ENCODE assay signal across 15 cellular contexts in the genomic region with DNA sequence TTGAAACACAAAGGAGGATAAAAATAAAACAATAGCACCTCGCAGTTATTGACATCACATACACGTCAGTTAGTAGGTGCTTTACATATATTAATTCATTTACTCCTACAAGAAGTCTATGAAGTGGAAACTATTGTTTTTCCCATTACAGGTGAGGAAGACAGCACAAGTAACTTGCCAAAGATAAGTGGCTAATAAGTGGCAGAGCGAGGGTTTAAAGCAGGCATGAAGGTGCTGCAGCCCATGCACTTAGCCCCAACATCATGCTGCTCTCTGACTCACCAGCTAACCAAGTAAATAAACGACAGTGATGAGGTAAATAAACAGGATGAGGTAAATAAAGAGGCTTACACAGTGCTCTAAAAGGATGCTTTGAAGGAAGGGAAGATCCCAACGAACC.
DNase-seq lines count a peak whose midpoint lies in the region; ATAC-seq and TF ChIP-seq lines count a peak whose summit lies in the region.
"Had no signal": no experiment of that assay in that cellular context is flagged by ENCODE, and none has a peak within 500 bp of the region (broad histone marks: within the 10 kb centered on the region; RNA-seq: fewer than 3 reads in every experiment).

No MANE protein-coding gene starts in this region.

- in situ Hi-C loops in IMR-90 (cut with MboI; ENCODE audit: low sequenced_read_pairs) (no loop called here), SK-MEL-5 (cut with HindIII; ENCODE audit: low pct_unique_long_range_greater_than_20kb, low sequenced_read_pairs) (no loop called here)

- H2AK9ac ChIP-seq in IMR-90 (replicated peaks; ENCODE audit: low read depth, low read length, poor library complexity): no peak overlapping the region

- H3K9me1 ChIP-seq in IMR-90 (ENCODE audit: insufficient read depth, low read length): no peaks in the 10 kb centered on the region

- H3K27me3 ChIP-seq in IMR-90 (ENCODE audit: control insufficient read depth, insufficient read depth, low read length) (no peaks in the 10 kb centered on the region; the same call in 1 of the 2 replicates), SJCRH30 (no peaks in the 10 kb centered on the region), esophagus muscularis mucosa (no peaks in the 10 kb centered on the region)
- H3K27me3 ChIP-seq: BLaER1 treated with 17β-estradiol and CSF1 and Interleukin-3, amounts not matched to agents 10 nM and 100 nM had no signal

- H3K79me1 ChIP-seq in IMR-90 (ENCODE audit: low read depth in 1 of 2, low read length in 2 of 2): no peaks in the 10 kb centered on the region

- H3K4ac ChIP-seq in IMR-90 (ENCODE audit: low read depth, low read length): peak overlapping the region; percentile 54

- H3K14ac ChIP-seq in IMR-90 (replicated peaks; ENCODE audit: low read depth, low read length): 0 out of 2 replicates have a peak overlapping the region, but pooled peaks have one; percentile 19

- no peak overlapping the region for H3K27ac ChIP-seq in IMR-90 (ENCODE audit: insufficient read depth, low read length)
- no peak overlapping the region for H3K27ac ChIP-seq in SJCRH30
- H3K27ac ChIP-seq in esophagus muscularis mucosa (replicated peaks in 1 of 4): no peak overlapping the region
- H3K27ac ChIP-seq: BLaER1 treated with 17β-estradiol and CSF1 and Interleukin-3, amounts not matched to agents 10 nM and 100 nM; GM23248 had no signal

- no peak for TF ChIP-seq EP300 in esophagus muscularis mucosa (IDR thresholded peaks at IDR 0.05)

- no peak overlapping the region for H2AFZ ChIP-seq in IMR-90 (replicated peaks; ENCODE audit: low read length, poor library complexity)
- H2AFZ ChIP-seq: GM23248 had no signal

- H4K8ac ChIP-seq in IMR-90 (ENCODE audit: low read depth in 2 of 2, low read length in 2 of 2): no peak overlapping the region

- no peak overlapping the region for H3K56ac ChIP-seq in IMR-90 (ENCODE audit: extremely low read depth, insufficient read depth, low read length)

- TF ChIP-seq CTCF in IMR-90 (conservative IDR thresholded peaks at IDR 0.05; ENCODE audit: low read depth, low read length) (no peak), esophagus muscularis mucosa (IDR thresholded peaks at IDR 0.05) (no peak)

- H3K4me2 ChIP-seq in IMR-90 (ENCODE audit: low read depth, low read length): no peak overlapping the region
- H3K4me2 ChIP-seq: BLaER1 treated with 17β-estradiol and CSF1 and Interleukin-3, amounts not matched to agents 10 nM and 100 nM had no signal

- peak overlapping the region; percentile 54; the same call in 2 of the 3 replicates for H2BK15ac ChIP-seq in IMR-90 (ENCODE audit: low read depth, low read length)

- no peak overlapping the region for H3K9ac ChIP-seq in IMR-90 (ENCODE audit: low read depth, low read length)
- H3K9ac ChIP-seq: BLaER1 treated with 17β-estradiol and CSF1 and Interleukin-3, amounts not matched to agents 10 nM and 100 nM; GM23248 had no signal

- WGBS in IMR-90 (ENCODE audit: extremely low coverage in 2 of 2, insufficient read length in 1 of 2), 2 experiments: no CpG with 5 or more reads among the region's 5 CpGs
- WGBS in esophagus muscularis mucosa: 71% methylated on average over 5 of the region's 5 CpGs

- no peaks in the 10 kb centered on the region for H3K36me3 ChIP-seq in IMR-90 (ENCODE audit: control insufficient read depth, insufficient read depth, low read length)
- H3K36me3 ChIP-seq in SJCRH30: no peaks in the 10 kb centered on the region
- H3K36me3 ChIP-seq in esophagus muscularis mucosa: no peaks in the 10 kb centered on the region
- H3K36me3 ChIP-seq: BLaER1 treated with 17β-estradiol and CSF1 and Interleukin-3, amounts not matched to agents 10 nM and 100 nM had no signal

- H2AK5ac ChIP-seq in IMR-90 (ENCODE audit: low read depth, low read length): no peak overlapping the region

- TF ChIP-seq RAD21 in IMR-90 (IDR thresholded peaks at IDR 0.05; ENCODE audit: low read length): no peak

- BruUV-seq in IMR-90 (replicated peaks; lab: Mats Ljungman, UMichigan): no TSS peak

- no peak overlapping the region for H2BK5ac ChIP-seq in IMR-90 (ENCODE audit: low read depth, low read length, poor library complexity, severe bottlenecking)

- TF ChIP-seq POLR2A in IMR-90 (IDR thresholded peaks at IDR 0.05; ENCODE audit: low read depth, low read length) (no peak), esophagus muscularis mucosa (IDR thresholded peaks at IDR 0.05; ENCODE audit: low read depth) (no peak)

- POLR2A ChIA-PET in IMR-90 (lab: Charles Lee; ENCODE audit: unreplicated experiment): no interaction called here

- H3K18ac ChIP-seq in IMR-90 (ENCODE audit: low read depth, low read length): no peak overlapping the region

- peak overlapping the region; percentile 49 for H2BK120ac ChIP-seq in IMR-90 (ENCODE audit: low read depth, low read length)

- CTCF ChIA-PET in IMR-90 (lab: Yijun Ruan, JAX): no interaction called here

- no peaks in the 10 kb centered on the region for H4K20me1 ChIP-seq in IMR-90 (ENCODE audit: insufficient read depth, low read length)
- H4K20me1 ChIP-seq: BLaER1 treated with 17β-estradiol and CSF1 and Interleukin-3, amounts not matched to agents 10 nM and 100 nM had no signal

- H2BK20ac ChIP-seq in IMR-90 (ENCODE audit: low read depth, low read length): peak overlapping the region; percentile 66

- intact Hi-C loops in IMR-90 (cut with micrococcal nuclease) (no loop called here), esophagus muscularis mucosa (cut with DNase I) (no loop called here)

- no peaks in the 10 kb centered on the region for H3K9me3 ChIP-seq in IMR-90 (ENCODE audit: control insufficient read depth, insufficient read depth, low read length)
- H3K9me3 ChIP-seq in SJCRH30 (replicated peaks): no peaks in the 10 kb centered on the region
- H3K9me3 ChIP-seq in esophagus muscularis mucosa: no peaks in the 10 kb centered on the region
- H3K9me3 ChIP-seq: BLaER1 treated with 17β-estradiol and CSF1 and Interleukin-3, amounts not matched to agents 10 nM and 100 nM had no signal

- peak; percentile 35 for DNase-seq in NCI-H510A treated with DMSO at 0.1 percent for 48 hours (lab: John Stamatoyannopoulos, UW)
- DNase-seq in NCI-H510A (lab: John Stamatoyannopoulos, UW): no peak
- DNase-seq in IMR-90: no peak
- DNase-seq in SK-MEL-5 (ENCODE audit: low read depth, low spot score): peak; percentile 28
- DNase-seq in stimulated activated CD4-positive, alpha-beta T cell treated with anti-CD3 and anti-CD28 coated beads, Interleukin-4, amount 100 ng/mL, for 24 hours: no peak
- no peak for DNase-seq in SJCRH30
- no peak for DNase-seq in esophagus muscularis mucosa (ENCODE audit: extremely low spot score)
- DNase-seq: 8988T; ACHN; CD4-positive, CD25-positive, alpha-beta regulatory T cell; DND-41; GM23248; H7; KBM-7 had no signal

- dilution Hi-C loops in IMR-90 (cut with HindIII; ENCODE audit: low sequenced_read_pairs, unreplicated experiment): no loop called here

- peak overlapping the region; percentile 51; the same call in 1 of the 2 replicates for H4K91ac ChIP-seq in IMR-90 (ENCODE audit: insufficient read depth, low read depth, low read length)

- no peak overlapping the region for H3K4me3 ChIP-seq in IMR-90 (ENCODE audit: insufficient read depth, low read depth, low read length)
- H3K4me3 ChIP-seq in SJCRH30: no peak overlapping the region
- H3K4me3 ChIP-seq in esophagus muscularis mucosa: no peak overlapping the region
- H3K4me3 ChIP-seq: BLaER1 treated with 17β-estradiol and CSF1 and Interleukin-3, amounts not matched to agents 10 nM and 100 nM; GM23248 had no signal

- no peak overlapping the region for H4K5ac ChIP-seq in IMR-90 (ENCODE audit: low read depth, low read length)

- H3K4me1 ChIP-seq in IMR-90 (ENCODE audit: control insufficient read depth, insufficient read depth, low read length) (peaks cover 11% of the 10 kb centered on the region), SJCRH30 (no peaks in the 10 kb centered on the region), esophagus muscularis mucosa (peaks cover 0 to 12% (median 0%) of the 10 kb centered on the region in 4 donors)

- no peak overlapping the region for H3K23ac ChIP-seq in IMR-90 (ENCODE audit: low read depth, low read length)

- no peak for ATAC-seq in IMR-90 (ENCODE audit: low read depth)

TF ChIP-seq in IMR-90, 13 proteins besides CTCF, POLR2A, EP300 and RAD21:
- TF ChIP-seq, protein P1, sequence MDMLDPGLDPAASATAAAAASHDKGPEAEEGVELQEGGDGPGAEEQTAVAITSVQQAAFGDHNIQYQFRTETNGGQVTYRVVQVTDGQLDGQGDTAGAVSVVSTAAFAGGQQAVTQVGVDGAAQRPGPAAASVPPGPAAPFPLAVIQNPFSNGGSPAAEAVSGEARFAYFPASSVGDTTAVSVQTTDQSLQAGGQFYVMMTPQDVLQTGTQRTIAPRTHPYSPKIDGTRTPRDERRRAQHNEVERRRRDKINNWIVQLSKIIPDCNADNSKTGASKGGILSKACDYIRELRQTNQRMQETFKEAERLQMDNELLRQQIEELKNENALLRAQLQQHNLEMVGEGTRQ (IDR thresholded peaks at IDR 0.05; ENCODE audit: low read depth, low read length): no peak
- TF ChIP-seq MAFK (IDR thresholded peaks at IDR 0.05; ENCODE audit: low read depth, low read length) (no peak), SMC3 (IDR thresholded peaks at IDR 0.05; ENCODE audit: low read depth, low read length) (no peak), CHD1 (IDR thresholded peaks at IDR 0.05; ENCODE audit: low read depth, low read length) (no peak), MAZ (IDR thresholded peaks at IDR 0.05; ENCODE audit: borderline replicate concordance, low read depth, low read length) (no peak), RCOR1 (IDR thresholded peaks at IDR 0.05; ENCODE audit: insufficient replicate concordance, low read length) (no peak)
TF ChIP-seq in IMR-90: peak in this region for 0.

Comparison
In these comparisons a context has a peak if more than half of its experiments do, and no peak if none do; other contexts are left out.
1. DNase-seq: peak in NCI-H510A treated with DMSO at 0.1 percent for 48 hours (single experiment) and SK-MEL-5 (single experiment); none in NCI-H510A (single experiment), IMR-90 (single experiment), stimulated activated CD4-positive, alpha-beta T cell treated with anti-CD3 and anti-CD28 coated beads, Interleukin-4, amount 100 ng/mL, for 24 hours (single experiment), SJCRH30 (0 of 2) and esophagus muscularis mucosa (single experiment).